Comparison of ENCODE assay signal across 21 cellular contexts in the genomic region with DNA sequence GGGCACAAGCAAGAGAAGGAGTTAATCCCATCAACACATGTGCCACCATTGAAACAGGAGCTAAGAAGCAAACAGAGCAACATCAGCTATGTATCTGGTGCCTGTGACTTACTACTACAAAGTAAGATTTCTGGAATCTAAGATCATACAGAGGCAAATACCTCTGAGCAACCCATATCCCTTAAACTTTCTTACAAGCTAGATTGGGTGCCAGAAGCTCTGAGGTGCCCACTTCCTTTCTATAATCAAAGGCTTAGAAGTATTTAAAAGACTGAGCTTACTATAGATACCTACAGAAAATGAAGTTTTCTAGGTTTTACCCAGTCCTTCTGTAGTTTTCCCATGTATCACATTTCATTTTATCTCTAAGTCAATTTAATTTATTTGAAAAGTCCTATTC. TPM values are rescaled to one million over a fixed set of nuclear protein-coding genes. Genes with fewer than 3 reads are reported as not detected.
DNase-seq lines count a peak whose midpoint lies in the region; ATAC-seq and TF ChIP-seq lines count a peak whose summit lies in the region.
"Had no signal": no experiment of that assay in that cellular context is flagged by ENCODE, and none has a peak within 500 bp of the region (broad histone marks: within the 10 kb centered on the region; RNA-seq: fewer than 3 reads in every experiment).

No MANE protein-coding gene starts in this region.

- no peaks in the 10 kb centered on the region for H3K27me3 Mint-ChIP-seq in CD8-positive, alpha-beta T cell (ENCODE audit: low read depth)
- H3K27me3 Mint-ChIP-seq in HFFc6 (ENCODE audit: insufficient read depth): peaks cover 2% of the 10 kb centered on the region; the same call in 1 of the 2 replicates
- H3K27me3 Mint-ChIP-seq in activated T-helper 17 cell treated with anti-CD3 and anti-CD28 coated beads, Interleukin-2, amount 50 U/mL, for 72 hours: no peaks in the 10 kb centered on the region
- no peaks in the 10 kb centered on the region for H3K27me3 Mint-ChIP-seq in naive thymus-derived CD8-positive, alpha-beta T cell
- no peaks in the 10 kb centered on the region for H3K27me3 Mint-ChIP-seq in activated T-cell treated with anti-CD3 and anti-CD28 coated beads, Interleukin-2, amount 50 U/mL, for 24 hours
- H3K27me3 Mint-ChIP-seq: CD4-positive, alpha-beta memory T cell had no signal

- TF ChIP-seq CTCF in CD8-positive, alpha-beta T cell (IDR thresholded peaks at IDR 0.05): no peak
- TF ChIP-seq CTCF in HFFc6 (IDR thresholded peaks at IDR 0.05): no peak
- no peak for TF ChIP-seq CTCF in brain microvascular endothelial cell (IDR thresholded peaks at IDR 0.05; ENCODE audit: low read depth, low read length, missing control alignments)

- DNase-seq in CD8-positive, alpha-beta T cell: no peak
- DNase-seq in HFFc6 (no peak), brain microvascular endothelial cell (no peak)
- DNase-seq in naive thymus-derived CD8-positive, alpha-beta T cell: peak in 2 of 10 donors; percentile 42
- DNase-seq in activated T-cell treated with anti-CD3 and anti-CD28 coated beads, Interleukin-2, amount 50 U/mL, for 24 hours: no peak
- DNase-seq: ACHN; Calu3; CD4-positive, alpha-beta memory T cell; DMS79 treated with DMSO at 0.1 percent for 48 hours; EL; GOT3; H7; IMR-90; KBM-7 had no signal

- in situ Hi-C loops in brain microvascular endothelial cell (cut with HindIII; ENCODE audit: low pct_ligation_motif_present, low sequenced_read_pairs): no loop called here

- no peak overlapping the region for H3K4me3 ChIP-seq in CD8-positive, alpha-beta T cell (ENCODE audit: low read depth, low read length)
- H3K4me3 ChIP-seq in brain microvascular endothelial cell (ENCODE audit: low read depth, low read length): no peak overlapping the region
- H3K4me3 ChIP-seq: GM12878 had no signal

- peaks cover 11% of the 10 kb centered on the region for H3K4me1 Mint-ChIP-seq in CD8-positive, alpha-beta T cell (ENCODE audit: low read depth)
- H3K4me1 Mint-ChIP-seq in HFFc6 (ENCODE audit: low read depth): peaks cover 18% of the 10 kb centered on the region
- H3K4me1 Mint-ChIP-seq in activated T-helper 17 cell treated with anti-CD3 and anti-CD28 coated beads, Interleukin-2, amount 50 U/mL, for 72 hours: no peaks in the 10 kb centered on the region
- peaks cover 13 to 19% (median 17%) of the 10 kb centered on the region in 4 donors for H3K4me1 Mint-ChIP-seq in naive thymus-derived CD8-positive, alpha-beta T cell
- H3K4me1 Mint-ChIP-seq in activated T-cell treated with anti-CD3 and anti-CD28 coated beads, Interleukin-2, amount 50 U/mL, for 24 hours (ENCODE audit: low read depth): peaks cover 2% of the 10 kb centered on the region

- intact Hi-C loops in CD8-positive, alpha-beta T cell (cut with DNase I, micrococcal nuclease): loop anchor here in 1 of 2 experiments (2.0 to 10.0 kb wide), 2 partner anchors 22 to 204 kb away; no protein-coding TSS in a partner anchor

- H3K27ac Mint-ChIP-seq in CD8-positive, alpha-beta T cell: no peak overlapping the region
- peak overlapping the region; percentile 29; the same call in 1 of the 2 replicates for H3K27ac Mint-ChIP-seq in HFFc6
- H3K27ac Mint-ChIP-seq in activated T-helper 17 cell treated with anti-CD3 and anti-CD28 coated beads, Interleukin-2, amount 50 U/mL, for 72 hours: peak overlapping the region; percentile 17
- peak overlapping the region in 5 of 10 donors; percentile 48 to 85 (median 61) for H3K27ac Mint-ChIP-seq in naive thymus-derived CD8-positive, alpha-beta T cell
- no peak overlapping the region for H3K27ac Mint-ChIP-seq in activated T-cell treated with anti-CD3 and anti-CD28 coated beads, Interleukin-2, amount 50 U/mL, for 24 hours

- peaks cover 31% of the 10 kb centered on the region for H3K36me3 ChIP-seq in CD8-positive, alpha-beta T cell (ENCODE audit: insufficient read depth, low read length)
- H3K36me3 ChIP-seq in brain microvascular endothelial cell (replicated peaks): peaks cover 56% of the 10 kb centered on the region

- no peaks in the 10 kb centered on the region for H3K9me3 ChIP-seq in CD8-positive, alpha-beta T cell (ENCODE audit: low read length)

- no peaks in the 10 kb centered on the region for H3K9me3 Mint-ChIP-seq in CD8-positive, alpha-beta T cell
- no peaks in the 10 kb centered on the region for H3K9me3 Mint-ChIP-seq in HFFc6
- no peaks in the 10 kb centered on the region for H3K9me3 Mint-ChIP-seq in activated T-helper 17 cell treated with anti-CD3 and anti-CD28 coated beads, Interleukin-2, amount 50 U/mL, for 72 hours
- H3K9me3 Mint-ChIP-seq in naive thymus-derived CD8-positive, alpha-beta T cell: no peaks in the 10 kb centered on the region
- no peaks in the 10 kb centered on the region for H3K9me3 Mint-ChIP-seq in activated T-cell treated with anti-CD3 and anti-CD28 coated beads, Interleukin-2, amount 50 U/mL, for 24 hours
- H3K9me3 Mint-ChIP-seq: CD4-positive, alpha-beta memory T cell had no signal

- ATAC-seq in CD8-positive, alpha-beta T cell: peak; percentile 38
- no peak for ATAC-seq in activated T-helper 17 cell treated with anti-CD3 and anti-CD28 coated beads, Interleukin-2, amount 50 U/mL, for 72 hours (replicated peaks)
- peak; percentile 42 to 87 for ATAC-seq in naive thymus-derived CD8-positive, alpha-beta T cell
- no peak for ATAC-seq in GM18520 (IDR thresholded peaks at IDR 0.05; ENCODE audit: unreplicated experiment)
- ATAC-seq: GM12878, HCT116 had no signal

- no peak overlapping the region for H3K27ac ChIP-seq in CD8-positive, alpha-beta T cell (ENCODE audit: low read depth, low read length)
- H3K27ac ChIP-seq in brain microvascular endothelial cell: no peak overlapping the region
- H3K27ac ChIP-seq: C4-2B had no signal

- no peak overlapping the region for H3K4me3 Mint-ChIP-seq in CD8-positive, alpha-beta T cell
- no peak overlapping the region for H3K4me3 Mint-ChIP-seq in HFFc6
- H3K4me3 Mint-ChIP-seq in activated T-helper 17 cell treated with anti-CD3 and anti-CD28 coated beads, Interleukin-2, amount 50 U/mL, for 72 hours: no peak overlapping the region
- H3K4me3 Mint-ChIP-seq in naive thymus-derived CD8-positive, alpha-beta T cell: no peak overlapping the region
- H3K4me3 Mint-ChIP-seq in activated T-cell treated with anti-CD3 and anti-CD28 coated beads, Interleukin-2, amount 50 U/mL, for 24 hours: no peak overlapping the region
- H3K4me3 Mint-ChIP-seq: CD4-positive, alpha-beta memory T cell had no signal

- peaks cover 10% of the 10 kb centered on the region for H3K4me1 ChIP-seq in CD8-positive, alpha-beta T cell (ENCODE audit: insufficient read depth, low read length)

- peaks cover 60% of the 10 kb centered on the region for H3K36me3 Mint-ChIP-seq in CD8-positive, alpha-beta T cell
- H3K36me3 Mint-ChIP-seq in HFFc6 (ENCODE audit: low read depth): peaks cover 49% of the 10 kb centered on the region
- peaks cover 94% of the 10 kb centered on the region for H3K36me3 Mint-ChIP-seq in activated T-helper 17 cell treated with anti-CD3 and anti-CD28 coated beads, Interleukin-2, amount 50 U/mL, for 72 hours (ENCODE audit: low read depth)
- H3K36me3 Mint-ChIP-seq in naive thymus-derived CD8-positive, alpha-beta T cell: peaks cover 14 to 74% (median 48%) of the 10 kb centered on the region in 3 donors
- H3K36me3 Mint-ChIP-seq in activated T-cell treated with anti-CD3 and anti-CD28 coated beads, Interleukin-2, amount 50 U/mL, for 24 hours (ENCODE audit: low read depth): peaks cover 75% of the 10 kb centered on the region

- CTCF ChIA-PET in CD8-positive, alpha-beta T cell (lab: Charles Lee): interaction anchor here (1.0 to 2.9 kb wide), 2 partner anchors 9 to 27 kb away, joined by 4 to 15 read pairs; no protein-coding TSS in a partner anchor

- POLR2A ChIA-PET in CD8-positive, alpha-beta T cell (lab: Charles Lee): no interaction called here
- POLR2A ChIA-PET in naive thymus-derived CD8-positive, alpha-beta T cell (lab: Charles Lee): no interaction called here

- H3K27me3 ChIP-seq in CD8-positive, alpha-beta T cell (ENCODE audit: insufficient read depth, low read length): no peaks in the 10 kb centered on the region
- no peaks in the 10 kb centered on the region for H3K27me3 ChIP-seq in brain microvascular endothelial cell (replicated peaks)

RNA-seq across cellular contexts. Expression of a gene that starts 44.4 kb away (rescaled TPM):
- not detected for total RNA-seq in CD8-positive, alpha-beta T cell
- not detected for total RNA-seq in HFFc6 (2021; fragmentation: NEBNext Ultra II Directional; extraction: Animal tissue kit (Norgen Biotek cat#: 25700))
- total RNA-seq in activated T-helper 17 cell treated with anti-CD3 and anti-CD28 coated beads, Interleukin-2, amount 50 U/mL, for 72 hours: not detected
- not detected for total RNA-seq in naive thymus-derived CD8-positive, alpha-beta T cell
- not detected for polyA plus RNA-seq in naive thymus-derived CD8-positive, alpha-beta T cell
- total RNA-seq: Calu3; CD4-positive, alpha-beta memory T cell; G401; GM12878; H7; IMR-90 had no signal
- polyA plus RNA-seq: BJ; CD4-positive, alpha-beta memory T cell; GM12878; IMR-90 had no signal

Comparison
In these comparisons a context has a peak if more than half of its experiments do, and no peak if none do; other contexts are left out.
1. ATAC-seq: peak in CD8-positive, alpha-beta T cell (single experiment) and naive thymus-derived CD8-positive, alpha-beta T cell (2 of 2); none in activated T-helper 17 cell treated with anti-CD3 and anti-CD28 coated beads, Interleukin-2, amount 50 U/mL, for 72 hours (single experiment) and GM18520 (single experiment).
2. H3K27ac Mint-ChIP-seq: peak in HFFc6 (single experiment) and activated T-helper 17 cell treated with anti-CD3 and anti-CD28 coated beads, Interleukin-2, amount 50 U/mL, for 72 hours (single experiment); none in CD8-positive, alpha-beta T cell (single experiment) and activated T-cell treated with anti-CD3 and anti-CD28 coated beads, Interleukin-2, amount 50 U/mL, for 24 hours (single experiment).